Comparison of ENCODE assay signal across 1 cellular context in the genomic region with DNA sequence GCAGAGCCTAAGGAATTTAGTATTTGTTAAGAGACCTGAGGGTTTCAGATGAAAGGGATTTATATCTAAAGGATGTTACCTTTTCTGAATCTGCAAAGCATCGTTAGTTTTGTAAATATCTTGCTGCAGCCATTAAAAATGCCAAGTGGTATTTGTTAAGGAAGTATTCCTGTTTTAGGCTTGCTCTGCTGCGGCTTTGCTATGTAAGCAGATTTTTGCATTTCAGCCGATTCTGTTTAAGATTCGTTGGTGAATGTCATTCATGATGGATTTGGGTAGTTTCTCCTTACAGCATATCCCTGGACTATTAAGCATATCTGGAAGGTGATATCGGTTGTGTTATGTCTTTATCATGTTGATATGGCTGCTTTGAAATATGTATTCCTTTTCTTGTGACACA.
TF ChIP-seq lines count a peak whose summit lies in the region.

No MANE protein-coding gene starts in this region.

TF ChIP-seq in GM23338, 12 proteins besides CTCF, POLR2A, EP300 and RAD21 (continued from another document):
- TF ChIP-seq, protein P1, sequence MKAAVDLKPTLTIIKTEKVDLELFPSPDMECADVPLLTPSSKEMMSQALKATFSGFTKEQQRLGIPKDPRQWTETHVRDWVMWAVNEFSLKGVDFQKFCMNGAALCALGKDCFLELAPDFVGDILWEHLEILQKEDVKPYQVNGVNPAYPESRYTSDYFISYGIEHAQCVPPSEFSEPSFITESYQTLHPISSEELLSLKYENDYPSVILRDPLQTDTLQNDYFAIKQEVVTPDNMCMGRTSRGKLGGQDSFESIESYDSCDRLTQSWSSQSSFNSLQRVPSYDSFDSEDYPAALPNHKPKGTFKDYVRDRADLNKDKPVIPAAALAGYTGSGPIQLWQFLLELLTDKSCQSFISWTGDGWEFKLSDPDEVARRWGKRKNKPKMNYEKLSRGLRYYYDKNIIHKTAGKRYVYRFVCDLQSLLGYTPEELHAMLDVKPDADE (IDR thresholded peaks at IDR 0.05) = no peak
- TF ChIP-seq ZNF114 (CRISPR knock-in tag; IDR thresholded peaks at IDR 0.05) (no peak), STAT1 (IDR thresholded peaks at IDR 0.05; ENCODE audit: unreplicated experiment) (no peak), EZH2phosphoT487 (IDR thresholded peaks at IDR 0.05; ENCODE audit: unreplicated experiment) (no peak)
- TF ChIP-seq, protein P2, sequence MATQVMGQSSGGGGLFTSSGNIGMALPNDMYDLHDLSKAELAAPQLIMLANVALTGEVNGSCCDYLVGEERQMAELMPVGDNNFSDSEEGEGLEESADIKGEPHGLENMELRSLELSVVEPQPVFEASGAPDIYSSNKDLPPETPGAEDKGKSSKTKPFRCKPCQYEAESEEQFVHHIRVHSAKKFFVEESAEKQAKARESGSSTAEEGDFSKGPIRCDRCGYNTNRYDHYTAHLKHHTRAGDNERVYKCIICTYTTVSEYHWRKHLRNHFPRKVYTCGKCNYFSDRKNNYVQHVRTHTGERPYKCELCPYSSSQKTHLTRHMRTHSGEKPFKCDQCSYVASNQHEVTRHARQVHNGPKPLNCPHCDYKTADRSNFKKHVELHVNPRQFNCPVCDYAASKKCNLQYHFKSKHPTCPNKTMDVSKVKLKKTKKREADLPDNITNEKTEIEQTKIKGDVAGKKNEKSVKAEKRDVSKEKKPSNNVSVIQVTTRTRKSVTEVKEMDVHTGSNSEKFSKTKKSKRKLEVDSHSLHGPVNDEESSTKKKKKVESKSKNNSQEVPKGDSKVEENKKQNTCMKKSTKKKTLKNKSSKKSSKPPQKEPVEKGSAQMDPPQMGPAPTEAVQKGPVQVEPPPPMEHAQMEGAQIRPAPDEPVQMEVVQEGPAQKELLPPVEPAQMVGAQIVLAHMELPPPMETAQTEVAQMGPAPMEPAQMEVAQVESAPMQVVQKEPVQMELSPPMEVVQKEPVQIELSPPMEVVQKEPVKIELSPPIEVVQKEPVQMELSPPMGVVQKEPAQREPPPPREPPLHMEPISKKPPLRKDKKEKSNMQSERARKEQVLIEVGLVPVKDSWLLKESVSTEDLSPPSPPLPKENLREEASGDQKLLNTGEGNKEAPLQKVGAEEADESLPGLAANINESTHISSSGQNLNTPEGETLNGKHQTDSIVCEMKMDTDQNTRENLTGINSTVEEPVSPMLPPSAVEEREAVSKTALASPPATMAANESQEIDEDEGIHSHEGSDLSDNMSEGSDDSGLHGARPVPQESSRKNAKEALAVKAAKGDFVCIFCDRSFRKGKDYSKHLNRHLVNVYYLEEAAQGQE (IDR thresholded peaks at IDR 0.05; ENCODE audit: unreplicated experiment) = no peak
